Comparison of ENCODE assay signal across 8 cellular contexts in the genomic region with DNA sequence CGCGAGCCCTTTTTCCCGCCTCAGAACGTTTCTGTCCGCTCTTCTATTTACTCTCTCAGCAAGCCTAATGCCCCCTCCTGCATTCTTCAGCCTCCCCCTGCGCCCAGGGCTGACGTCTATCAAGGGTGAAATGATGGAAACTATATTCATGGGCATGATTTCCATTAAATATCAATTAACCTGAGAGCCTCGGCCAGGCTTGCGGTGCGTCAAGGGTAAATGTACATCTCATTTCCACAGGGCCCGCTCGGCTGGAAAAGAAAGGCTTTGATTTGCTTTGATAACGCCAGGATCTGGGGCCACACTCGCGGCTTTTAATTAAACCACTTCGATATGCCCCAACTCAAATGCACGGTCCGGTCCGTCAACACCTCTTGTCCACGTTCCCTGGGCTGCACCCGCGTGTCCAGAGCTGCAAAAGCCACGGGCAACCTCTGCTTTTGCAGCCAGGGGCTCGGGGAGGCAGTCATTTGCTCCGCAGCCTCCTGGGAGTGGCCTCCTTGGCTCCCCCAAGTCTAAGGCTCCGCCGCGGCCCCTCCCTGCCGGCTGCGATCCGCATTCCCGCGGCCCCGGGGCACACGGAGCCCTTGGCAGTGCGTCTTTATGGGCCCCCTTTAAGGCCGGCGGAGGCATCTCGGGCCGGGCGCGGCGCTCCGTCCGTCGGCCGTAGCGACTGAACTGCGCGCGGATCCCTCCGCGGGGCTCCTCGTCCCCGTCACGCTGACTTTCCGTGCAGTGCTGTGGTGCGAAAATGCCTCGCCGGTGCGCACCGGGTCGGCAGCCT. TPM values are rescaled to one million over a fixed set of nuclear protein-coding genes. Genes with fewer than 3 reads are reported as not detected.
A peak's percentile ranks its signal among the peaks of the same experiment; 100 is the strongest.
DNase-seq lines count a peak whose midpoint lies in the region; ATAC-seq and FAIRE-seq lines count a peak whose summit lies in the region.

Gene HOXD8 (plus strand): TSS at position 693 of the 784 bp plus-strand sequence. CDS start 662 bp downstream, outside the sequence.

- FAIRE-seq in small intestine (lab: Jason Lieb, UNC) = no peak

- H3K4me3 ChIP-seq in iPS-15b (ENCODE audit: low read depth, low read length) = peak within 1 kb of the TSS; percentile 37
- peak within 1 kb of the TSS; percentile 44 to 45 for H3K4me3 ChIP-seq in small intestine (ENCODE audit: low read depth in 1 of 2, low read length in 2 of 2)

- intact Hi-C loops in activated T-helper 1 cell treated with anti-CD3 and anti-CD28 coated beads, Interleukin-12 subunit alpha, Interleukin-12 subunit beta, Interleukin-2, Interleukin-4 antibody, amounts not matched to agents 30 ng/mL and 10 ng/mL and 1 ng/mL, durations not matched to agents 14 hours and 24 hours and 36 hours (cut with micrococcal nuclease) = loop anchor here (5.0 kb wide), 1 partner anchor 423 kb away; no protein-coding TSS in a partner anchor

- no peak within 1 kb of the TSS for H3K4me3 Mint-ChIP-seq in activated T-helper 1 cell treated with anti-CD3 and anti-CD28 coated beads, Interleukin-12 subunit alpha, Interleukin-12 subunit beta, Interleukin-2, Interleukin-4 antibody, amounts not matched to agents 30 ng/mL and 10 ng/mL and 1 ng/mL, durations not matched to agents 14 hours and 24 hours and 36 hours

- H3K9ac ChIP-seq in iPS-15b (ENCODE audit: low read depth, low read length) = no peak within 1 kb of the TSS

- H3K36me3 ChIP-seq in iPS-15b (ENCODE audit: control insufficient read depth, insufficient read depth, low read length) (no peaks in the 10 kb centered on the region), small intestine (ENCODE audit: control insufficient read depth in 2 of 2, insufficient read depth in 2 of 2, low read length in 2 of 2) (no peaks in the 10 kb centered on the region)

- H3K4me1 ChIP-seq in iPS-15b (ENCODE audit: control insufficient read depth, insufficient read depth, low read length) = peaks cover 2% of the 10 kb centered on the region
- H3K4me1 ChIP-seq in small intestine (ENCODE audit: control insufficient read depth in 2 of 2, insufficient read depth in 1 of 2, low read depth in 1 of 2, low read length in 1 of 2) = peaks cover 0 to 2% of the 10 kb centered on the region in 2 donors

- no peaks in the 10 kb centered on the region for H3K9me3 Mint-ChIP-seq in activated T-helper 1 cell treated with anti-CD3 and anti-CD28 coated beads, Interleukin-12 subunit alpha, Interleukin-12 subunit beta, Interleukin-2, Interleukin-4 antibody, amounts not matched to agents 30 ng/mL and 10 ng/mL and 1 ng/mL, durations not matched to agents 14 hours and 24 hours and 36 hours

- peak; percentile 94 for DNase-seq in COLO668 (lab: John Stamatoyannopoulos, UW; ENCODE audit: unreplicated experiment)
- DNase-seq in M059J (ENCODE audit: low read depth) = peak; percentile 27
- no peak for DNase-seq in activated T-helper 1 cell treated with anti-CD3 and anti-CD28 coated beads, Interleukin-12 subunit alpha, Interleukin-12 subunit beta, Interleukin-2, Interleukin-4 antibody, amounts not matched to agents 30 ng/mL and 10 ng/mL and 1 ng/mL, durations not matched to agents 14 hours and 24 hours and 36 hours (ENCODE audit: low spot score)
- DNase-seq in small intestine = no peak
- DNase-seq in GDM1 (lab: John Stamatoyannopoulos, UW) = no peak

- H3K36me3 Mint-ChIP-seq in activated T-helper 1 cell treated with anti-CD3 and anti-CD28 coated beads, Interleukin-12 subunit alpha, Interleukin-12 subunit beta, Interleukin-2, Interleukin-4 antibody, amounts not matched to agents 30 ng/mL and 10 ng/mL and 1 ng/mL, durations not matched to agents 14 hours and 24 hours and 36 hours (ENCODE audit: low read depth) = no peaks in the 10 kb centered on the region

- H3K9me3 ChIP-seq in iPS-15b (ENCODE audit: control insufficient read depth, insufficient read depth, low read length) (no peaks in the 10 kb centered on the region), small intestine (ENCODE audit: control insufficient read depth, low read depth) (no peaks in the 10 kb centered on the region)

- H3K27me3 Mint-ChIP-seq in activated T-helper 1 cell treated with anti-CD3 and anti-CD28 coated beads, Interleukin-12 subunit alpha, Interleukin-12 subunit beta, Interleukin-2, Interleukin-4 antibody, amounts not matched to agents 30 ng/mL and 10 ng/mL and 1 ng/mL, durations not matched to agents 14 hours and 24 hours and 36 hours (ENCODE audit: insufficient read depth) = peaks cover 81% of the 10 kb centered on the region

- H3K27ac Mint-ChIP-seq in activated T-helper 1 cell treated with anti-CD3 and anti-CD28 coated beads, Interleukin-12 subunit alpha, Interleukin-12 subunit beta, Interleukin-2, Interleukin-4 antibody, amounts not matched to agents 30 ng/mL and 10 ng/mL and 1 ng/mL, durations not matched to agents 14 hours and 24 hours and 36 hours = peak within 1 kb of the TSS; percentile 75

- peaks cover 30% of the 10 kb centered on the region for H3K4me1 Mint-ChIP-seq in activated T-helper 1 cell treated with anti-CD3 and anti-CD28 coated beads, Interleukin-12 subunit alpha, Interleukin-12 subunit beta, Interleukin-2, Interleukin-4 antibody, amounts not matched to agents 30 ng/mL and 10 ng/mL and 1 ng/mL, durations not matched to agents 14 hours and 24 hours and 36 hours (ENCODE audit: low read depth)

- peaks cover 94% of the 10 kb centered on the region for H3K27me3 ChIP-seq in iPS-15b (ENCODE audit: control insufficient read depth, insufficient read depth, low read length)
- H3K27me3 ChIP-seq in small intestine (ENCODE audit: control insufficient read depth in 2 of 2, insufficient read depth in 2 of 2, low read length in 2 of 2) = peaks cover 7 to 37% of the 10 kb centered on the region in 2 donors

- ATAC-seq in HG02885 (IDR thresholded peaks at IDR 0.05; ENCODE audit: poor library complexity, unreplicated experiment) (no peak), HG03432 (IDR thresholded peaks at IDR 0.05; ENCODE audit: unreplicated experiment) (no peak)

- peak within 1 kb of the TSS in 1 of 2 donors; percentile 75 for H3K27ac ChIP-seq in small intestine (ENCODE audit: low read depth in 1 of 2, low read length in 1 of 2)

- 3 to 5% (median 4%) methylated on average over 58 to 63 of the region's 63 CpGs for WGBS in small intestine, 3 donors

RNA-seq across cellular contexts. Expression of gene HOXD8, which starts in this region (rescaled TPM):
- total RNA-seq in M059J (2014; rRNA removed; shearing (Covaris generic)) = 0.49 and 0.84 TPM in 2 replicates
- total RNA-seq in activated T-helper 1 cell treated with anti-CD3 and anti-CD28 coated beads, Interleukin-12 subunit alpha, Interleukin-12 subunit beta, Interleukin-2, Interleukin-4 antibody, amounts not matched to agents 30 ng/mL and 10 ng/mL and 1 ng/mL, durations not matched to agents 14 hours and 24 hours and 36 hours = not detected in 2 replicates
- 1 to 10 TPM in 2 of 3 donors, under 1 TPM in 1; 0.89 to 5.3 (median 1.9) TPM for polyA plus RNA-seq in small intestine

Comparison
In these comparisons a context has a peak if more than half of its experiments do, and no peak if none do; other contexts are left out.
1. Peak in DNase-seq in M059J; RNA of the gene not detected or under 1 TPM.